In genomic region chr15:60795889-60796288, GRCh38 we compare ENCODE assay signal across 10 cellular contexts.
DNase-seq lines count a peak whose midpoint lies in the region; ATAC-seq, FAIRE-seq and TF ChIP-seq lines count a peak whose summit lies in the region.
"Had no signal": no experiment of that assay in that cellular context is flagged by ENCODE, and none has a peak within 500 bp of the region (broad histone marks: within the 10 kb centered on the region; RNA-seq: fewer than 3 reads in every experiment).

No MANE protein-coding gene starts in this region.

- H3K9me3 ChIP-seq in kidney (ENCODE audit: control insufficient read depth in 1 of 2, low read length in 2 of 2) = peaks cover 0 to 6% of the 10 kb centered on the region in 2 donors

- intact Hi-C loops in kidney (cut with DNase I) = no loop called here

- peaks cover 65% of the 10 kb centered on the region for H3K4me1 Mint-ChIP-seq in activated naive CD8-positive, alpha-beta T cell treated with anti-CD3 and anti-CD28 coated beads, Interleukin-2, amount 50 U/mL, for 24 hours

- H3K9ac ChIP-seq in kidney (ENCODE audit: low read length in 2 of 2) = no peak overlapping the region

- H3K4me3 Mint-ChIP-seq in activated naive CD8-positive, alpha-beta T cell treated with anti-CD3 and anti-CD28 coated beads, Interleukin-2, amount 50 U/mL, for 24 hours = no peak overlapping the region

- peaks cover 1% of the 10 kb centered on the region for H3K4me1 ChIP-seq in foreskin keratinocyte
- peaks cover 3 to 8% of the 10 kb centered on the region in 2 donors for H3K4me1 ChIP-seq in kidney (ENCODE audit: control insufficient read depth in 1 of 2, insufficient read depth in 1 of 2, low read depth in 1 of 2, low read length in 2 of 2)

- no peak for FAIRE-seq in kidney (lab: Jason Lieb, UNC)
- FAIRE-seq: colon had no signal

- TF ChIP-seq CTCF in foreskin keratinocyte (conservative IDR thresholded peaks at IDR 0.05) (no peak), kidney (IDR thresholded peaks at IDR 0.05; ENCODE audit: borderline replicate concordance, extremely low read depth, insufficient read depth) (no peak)

- H3K27ac Mint-ChIP-seq in activated naive CD8-positive, alpha-beta T cell treated with anti-CD3 and anti-CD28 coated beads, Interleukin-2, amount 50 U/mL, for 24 hours = peak overlapping the region; percentile 82

- H3K4me3 ChIP-seq in kidney (ENCODE audit: low read length in 2 of 2) = no peak overlapping the region

- no peaks in the 10 kb centered on the region for H3K27me3 ChIP-seq in foreskin keratinocyte

- peaks cover 21% of the 10 kb centered on the region for H3K9me3 Mint-ChIP-seq in activated naive CD8-positive, alpha-beta T cell treated with anti-CD3 and anti-CD28 coated beads, Interleukin-2, amount 50 U/mL, for 24 hours

- peak; percentile 44 for DNase-seq in activated naive CD8-positive, alpha-beta T cell treated with anti-CD3 and anti-CD28 coated beads, Interleukin-2, amount 50 U/mL, for 24 hours
- DNase-seq in NOMO-1 (lab: John Stamatoyannopoulos, UW; ENCODE audit: unreplicated experiment in 2 of 2) (no peak), foreskin keratinocyte (no peak), SIG-M5 (lab: John Stamatoyannopoulos, UW) (no peak), kidney (no peak)
- DNase-seq: NCI-H1048 had no signal

- peaks cover 24% of the 10 kb centered on the region for H3K36me3 Mint-ChIP-seq in activated naive CD8-positive, alpha-beta T cell treated with anti-CD3 and anti-CD28 coated beads, Interleukin-2, amount 50 U/mL, for 24 hours (ENCODE audit: low read depth)

- no peaks in the 10 kb centered on the region for H3K27me3 Mint-ChIP-seq in activated naive CD8-positive, alpha-beta T cell treated with anti-CD3 and anti-CD28 coated beads, Interleukin-2, amount 50 U/mL, for 24 hours

- H3K36me3 ChIP-seq in kidney (ENCODE audit: control insufficient read depth in 1 of 2, insufficient read depth in 2 of 2, low read length in 2 of 2) = no peaks in the 10 kb centered on the region

- ATAC-seq in GM18505 (IDR thresholded peaks at IDR 0.05; ENCODE audit: unreplicated experiment) (peak; percentile 83), GM19463 (IDR thresholded peaks at IDR 0.05; ENCODE audit: unreplicated experiment) (peak; percentile 92), HG03103 (IDR thresholded peaks at IDR 0.05; ENCODE audit: low read depth, unreplicated experiment) (peak; percentile 91), foreskin keratinocyte (no peak)
- peak; percentile 55 for ATAC-seq in activated naive CD8-positive, alpha-beta T cell treated with anti-CD3 and anti-CD28 coated beads, Interleukin-2, amount 50 U/mL, for 24 hours

- no peak for TF ChIP-seq POLR2A in GM18505 (IDR thresholded peaks at IDR 0.05; ENCODE audit: borderline replicate concordance, extremely low read depth, insufficient read depth, insufficient read length)

- no peak overlapping the region for H3K27ac ChIP-seq in foreskin keratinocyte
- no peak overlapping the region for H3K27ac ChIP-seq in kidney (ENCODE audit: low read depth in 2 of 2, low read length in 2 of 2)
